Comparison of ENCODE assay signal across 28 cellular contexts in genomic region chr10:7211857-7212577, GRCh38.
"Had no signal": no experiment of that assay in that cellular context is flagged by ENCODE, and none has a peak within 500 bp of the region (broad histone marks: within the 10 kb centered on the region; RNA-seq: fewer than 3 reads in every experiment).

No MANE protein-coding gene starts in this region.

- H3K27me3 ChIP-seq: brain microvascular endothelial cell, dorsolateral prefrontal cortex had no signal

- H3K4me3 ChIP-seq: coronary artery, dorsolateral prefrontal cortex had no signal

- FAIRE-seq: astrocyte, bronchial epithelial cell, frontal cortex had no signal

- H3K36me3 ChIP-seq: brain microvascular endothelial cell had no signal

- ATAC-seq: activated T-cell treated with anti-CD3 and anti-CD28 coated beads, Interleukin-2, amount 50 U/mL, for 4 hours; activated T-helper 17 cell treated with anti-CD3 and anti-CD28 coated beads, Interleukin-2, amount 50 U/mL, for 72 hours; esophagus mucosa had no signal

- H3K27ac ChIP-seq: brain microvascular endothelial cell, coronary artery, dorsolateral prefrontal cortex had no signal

- H3K9me3 Mint-ChIP-seq: activated CD4-positive, alpha-beta memory T cell treated with anti-CD3 and anti-CD28 coated beads, Interleukin-2, amount 10 ng/mL, durations not matched to agents 7 days and 5 days; activated CD4-positive, alpha-beta T cell treated with anti-CD3 and anti-CD28 coated beads, Interleukin-2, amount 10 ng/mL, durations not matched to agents 7 days and 5 days; activated T-cell treated with anti-CD3 and anti-CD28 coated beads, Interleukin-2, amount 50 U/mL, for 4 hours; central memory CD8-positive, alpha-beta T cell; dendritic cell treated with granulocyte-macrophage colony-stimulating factor and Interleukin-4, amounts not matched to agents 40 ng/mL and 50 ng/mL, for 4 days; endodermal cell had no signal

- H3K4me3 Mint-ChIP-seq: activated CD4-positive, alpha-beta memory T cell treated with anti-CD3 and anti-CD28 coated beads, Interleukin-2, amount 10 ng/mL, durations not matched to agents 7 days and 5 days; activated CD4-positive, alpha-beta T cell treated with anti-CD3 and anti-CD28 coated beads, Interleukin-2, amount 10 ng/mL, durations not matched to agents 7 days and 5 days; activated naive CD8-positive, alpha-beta T cell; activated T-cell treated with anti-CD3 and anti-CD28 coated beads, Interleukin-2, amount 50 U/mL, for 4 hours; activated T-helper 17 cell treated with anti-CD3 and anti-CD28 coated beads, Interleukin-2, amount 50 U/mL, for 72 hours; central memory CD8-positive, alpha-beta T cell; dendritic cell treated with granulocyte-macrophage colony-stimulating factor and Interleukin-4, amounts not matched to agents 40 ng/mL and 50 ng/mL, for 4 days; endodermal cell had no signal

- H3K27me3 Mint-ChIP-seq: activated CD4-positive, alpha-beta memory T cell treated with anti-CD3 and anti-CD28 coated beads, Interleukin-2, amount 10 ng/mL, durations not matched to agents 7 days and 5 days; activated CD4-positive, alpha-beta T cell treated with anti-CD3 and anti-CD28 coated beads, Interleukin-2, amount 10 ng/mL, durations not matched to agents 7 days and 5 days; activated naive CD8-positive, alpha-beta T cell; activated T-helper 17 cell treated with anti-CD3 and anti-CD28 coated beads, Interleukin-2, amount 50 U/mL, for 72 hours; central memory CD8-positive, alpha-beta T cell; dendritic cell treated with granulocyte-macrophage colony-stimulating factor and Interleukin-4, amounts not matched to agents 40 ng/mL and 50 ng/mL, for 4 days had no signal

- H3K27ac Mint-ChIP-seq: activated CD4-positive, alpha-beta memory T cell treated with anti-CD3 and anti-CD28 coated beads, Interleukin-2, amount 10 ng/mL, durations not matched to agents 7 days and 5 days; activated CD4-positive, alpha-beta T cell treated with anti-CD3 and anti-CD28 coated beads, Interleukin-2, amount 10 ng/mL, durations not matched to agents 7 days and 5 days; activated T-helper 17 cell treated with anti-CD3 and anti-CD28 coated beads, Interleukin-2, amount 50 U/mL, for 72 hours; dendritic cell treated with granulocyte-macrophage colony-stimulating factor and Interleukin-4, amounts not matched to agents 40 ng/mL and 50 ng/mL, for 4 days; endodermal cell had no signal

- DNase-seq: activated CD4-positive, alpha-beta memory T cell treated with anti-CD3 and anti-CD28 coated beads, Interleukin-2, amount 10 ng/mL, durations not matched to agents 7 days and 5 days; activated CD4-positive, alpha-beta T cell treated with anti-CD3 and anti-CD28 coated beads for 1 hour; activated CD4-positive, alpha-beta T cell treated with anti-CD3 and anti-CD28 coated beads for 4 hours; activated CD4-positive, alpha-beta T cell treated with anti-CD3 and anti-CD28 coated beads, Interleukin-2, amount 10 ng/mL, durations not matched to agents 7 days and 5 days; activated CD4-positive, alpha-beta T cell treated with anti-CD3 and anti-CD28 coated beads, Interleukin-2, amount 50 U/mL, for 4 hours; activated effector memory CD4-positive, alpha-beta T cell treated with Interleukin-2 at 50 U/mL for 16 hours; activated gamma-delta T cell treated with Interleukin-2 at 50 U/mL for 16 hours; activated naive CD4-positive, alpha-beta T cell treated with anti-CD3 and anti-CD28 coated beads, Interleukin-2, amount 50 U/mL, for 16 hours; activated naive CD4-positive, alpha-beta T cell treated with Interleukin-2 at 50 U/mL for 16 hours; activated T-cell treated with anti-CD3 and anti-CD28 coated beads, Interleukin-2, amount 50 U/mL, for 4 hours; amniotic stem cell; anterior cingulate cortex; brain microvascular endothelial cell; dorsolateral prefrontal cortex; effector memory CD4-positive, alpha-beta T cell; foreskin fibroblast; head of caudate nucleus; T-helper 2 cell had no signal
